ENCODE assay signal across 22 cellular contexts in the genomic region with DNA sequence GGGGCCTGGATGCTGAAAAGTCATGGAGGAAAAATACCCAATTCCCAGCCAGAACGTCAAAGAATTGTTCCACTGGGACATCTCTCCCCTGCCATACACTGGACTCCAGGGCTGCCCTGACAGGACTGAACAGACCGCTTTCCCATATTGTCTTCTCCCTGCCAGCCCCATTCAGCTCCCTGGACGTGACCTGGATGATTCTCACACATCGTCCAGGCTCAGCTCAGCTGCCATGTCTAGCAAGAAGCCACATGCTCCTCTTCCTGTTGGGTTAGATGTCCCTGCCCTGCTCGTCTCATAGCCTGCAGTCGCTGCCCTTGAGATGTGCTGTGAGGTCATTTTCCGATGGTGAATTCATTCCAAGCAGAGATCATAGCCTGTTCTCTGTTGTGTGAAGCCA. TPM values are rescaled to one million over a fixed set of nuclear protein-coding genes. Genes with fewer than 3 reads are reported as not detected.
"Had no signal": no experiment of that assay in that cellular context is flagged by ENCODE, and none has a peak within 500 bp of the region (broad histone marks: within the 10 kb centered on the region; RNA-seq: fewer than 3 reads in every experiment).

No MANE protein-coding gene starts in this region.

- H3K9me3 Mint-ChIP-seq: IgD-negative memory B cell had no signal

- H3K4me2 ChIP-seq: KMS-11, SK-N-SH had no signal

- ATAC-seq: K562 had no signal

- H3K27ac ChIP-seq: HL-60, KMS-11, RWPE1 had no signal

- H3K9me3 ChIP-seq: SK-N-SH had no signal

- H3K9ac ChIP-seq: KMS-11, SK-N-SH had no signal

- H3K4me3 ChIP-seq: K562 had no signal

- DNase-seq: Kasumi-1, MM.1S, NCI-H1092 treated with DMSO at 0.1 percent for 48 hours, NCI-H1436, NCI-H187, NCI-H2029 treated with DMSO at 0.1 percent for 48 hours, NCI-H2171, NCI-H226, NCI-H446, NCI-H510A, NCI-H524 treated with DMSO at 0.1 percent for 48 hours, NCI-H69, NCI-H774, SHP77, SK-N-SH had no signal

- H3K4me3 Mint-ChIP-seq: IgD-negative memory B cell had no signal

- H3K27ac Mint-ChIP-seq: IgD-negative memory B cell had no signal

RNA-seq across cellular contexts. Expression of a gene that starts 37.4 kb away (rescaled TPM):
- total RNA-seq: K562, M059J, SK-MEL-5 had no signal
- polyA plus RNA-seq: IgD-negative memory B cell, K562, SK-N-SH had no signal
